Comparison of ENCODE assay signal across 1 cellular context in genomic region chr17:45256114-45256966, GRCh38.
TF ChIP-seq lines count a peak whose summit lies in the region.

No MANE protein-coding gene starts in this region.

TF ChIP-seq in K562, 482 proteins besides CTCF, POLR2A, EP300 and RAD21:
- no peak for TF ChIP-seq SMAD2 (IDR thresholded peaks at IDR 0.05; ENCODE audit: low read depth, low read length)
- TF ChIP-seq ZNF133 (CRISPR knock-in tag; IDR thresholded peaks at IDR 0.05) = no peak
- TF ChIP-seq EGR1 (conservative IDR thresholded peaks at IDR 0.05) = peak; percentile 83
- no peak for TF ChIP-seq E2F1 (CRISPR knock-in tag; IDR thresholded peaks at IDR 0.05)
- no peak for TF ChIP-seq MLLT1 (IDR thresholded peaks at IDR 0.05)
- TF ChIP-seq RBM14 (IDR thresholded peaks at IDR 0.05; ENCODE audit: borderline replicate concordance, insufficient read depth, low read depth, low read length) = no peak
- no peak for TF ChIP-seq ATF4 (CRISPR knock-in tag; IDR thresholded peaks at IDR 0.05)
- TF ChIP-seq, protein P1, sequence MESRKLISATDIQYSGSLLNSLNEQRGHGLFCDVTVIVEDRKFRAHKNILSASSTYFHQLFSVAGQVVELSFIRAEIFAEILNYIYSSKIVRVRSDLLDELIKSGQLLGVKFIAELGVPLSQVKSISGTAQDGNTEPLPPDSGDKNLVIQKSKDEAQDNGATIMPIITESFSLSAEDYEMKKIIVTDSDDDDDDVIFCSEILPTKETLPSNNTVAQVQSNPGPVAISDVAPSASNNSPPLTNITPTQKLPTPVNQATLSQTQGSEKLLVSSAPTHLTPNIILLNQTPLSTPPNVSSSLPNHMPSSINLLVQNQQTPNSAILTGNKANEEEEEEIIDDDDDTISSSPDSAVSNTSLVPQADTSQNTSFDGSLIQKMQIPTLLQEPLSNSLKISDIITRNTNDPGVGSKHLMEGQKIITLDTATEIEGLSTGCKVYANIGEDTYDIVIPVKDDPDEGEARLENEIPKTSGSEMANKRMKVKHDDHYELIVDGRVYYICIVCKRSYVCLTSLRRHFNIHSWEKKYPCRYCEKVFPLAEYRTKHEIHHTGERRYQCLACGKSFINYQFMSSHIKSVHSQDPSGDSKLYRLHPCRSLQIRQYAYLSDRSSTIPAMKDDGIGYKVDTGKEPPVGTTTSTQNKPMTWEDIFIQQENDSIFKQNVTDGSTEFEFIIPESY (CRISPR knock-in tag; IDR thresholded peaks at IDR 0.05) = peak; percentile 76
- TF ChIP-seq ZNF77 (CRISPR knock-in tag; IDR thresholded peaks at IDR 0.05) = no peak
- no peak for TF ChIP-seq MCM2 (IDR thresholded peaks at IDR 0.05; ENCODE audit: low read depth)
- no peak for TF ChIP-seq PHF20 (IDR thresholded peaks at IDR 0.05; ENCODE audit: partially characterized antibody)
- TF ChIP-seq CBFB (CRISPR knock-in tag; IDR thresholded peaks at IDR 0.05) = no peak
- TF ChIP-seq, protein P2, sequence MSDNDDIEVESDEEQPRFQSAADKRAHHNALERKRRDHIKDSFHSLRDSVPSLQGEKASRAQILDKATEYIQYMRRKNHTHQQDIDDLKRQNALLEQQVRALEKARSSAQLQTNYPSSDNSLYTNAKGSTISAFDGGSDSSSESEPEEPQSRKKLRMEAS (CRISPR knock-in tag; IDR thresholded peaks at IDR 0.05) = 0 out of 2 replicates have a peak, but pooled peaks have one; percentile 21
- TF ChIP-seq HNRNPH1 (optimal IDR thresholded peaks at IDR 0.05; ENCODE audit: low read depth, low read length) = no peak
- TF ChIP-seq CSDE1 (IDR thresholded peaks at IDR 0.05) = no peak
- TF ChIP-seq KLF16 (IDR thresholded peaks at IDR 0.05) = no peak
